19 cellular contexts compared by ENCODE assay signal in genomic region chr4:81604683-81605082, GRCh38.
DNase-seq lines count a peak whose midpoint lies in the region; ATAC-seq and TF ChIP-seq lines count a peak whose summit lies in the region.
"Had no signal": no experiment of that assay in that cellular context is flagged by ENCODE, and none has a peak within 500 bp of the region (broad histone marks: within the 10 kb centered on the region; RNA-seq: fewer than 3 reads in every experiment).

No MANE protein-coding gene starts in this region.

- H3K79me2 ChIP-seq in DOHH2 (ENCODE audit: control insufficient read depth, low read length) (no peaks in the 10 kb centered on the region), OCI-LY1 (ENCODE audit: insufficient read depth, low read length) (no peaks in the 10 kb centered on the region)

- H3K27ac ChIP-seq in DOHH2 (ENCODE audit: low read depth, low read length) (peak overlapping the region; percentile 83; the same call in 1 of the 2 replicates), OCI-LY1 (ENCODE audit: low read depth, low read length, poor library complexity, severe bottlenecking) (peak overlapping the region; percentile 88), right atrium auricular region (no peak overlapping the region)
- H3K27ac ChIP-seq: GM23248 had no signal

- no peak overlapping the region for H2AFZ ChIP-seq in OCI-LY1 (ENCODE audit: low read length)
- H2AFZ ChIP-seq: GM23248 had no signal

- peak overlapping the region; percentile 80 for H3K4me2 ChIP-seq in DOHH2 (ENCODE audit: low read length)
- no peak overlapping the region; the same call in 1 of the 2 replicates for H3K4me2 ChIP-seq in OCI-LY1 (ENCODE audit: low read length)

- H3K9me3 ChIP-seq in DOHH2 (ENCODE audit: control insufficient read depth, insufficient read depth, low read length): no peaks in the 10 kb centered on the region; the same call in 1 of the 2 replicates
- no peaks in the 10 kb centered on the region for H3K9me3 ChIP-seq in OCI-LY1 (ENCODE audit: low read length)
- H3K9me3 ChIP-seq in right atrium auricular region: no peaks in the 10 kb centered on the region
- H3K9me3 ChIP-seq: HAP-1 had no signal

- peak; percentile 42 for DNase-seq in fibroblast of gingiva (ENCODE audit: low read depth)
- peak; percentile 55 for DNase-seq in renal cortical epithelial cell (ENCODE audit: low read depth)
- no peak for DNase-seq in NCI-H2081 treated with DMSO at 0.1 percent for 48 hours (lab: John Stamatoyannopoulos, UW)
- no peak for DNase-seq in right atrium auricular region (ENCODE audit: low spot score)
- DNase-seq: GM23248, KBM-7, MM.1S, NCI-H1092, NCI-H1436, NCI-H2029, NCI-H226, NCI-H510A treated with DMSO at 0.1 percent for 48 hours, NCI-H82, OCI-M1 had no signal

- no peak overlapping the region for H3K9ac ChIP-seq in OCI-LY1 (ENCODE audit: low read length)
- H3K9ac ChIP-seq: GM23248 had no signal

- no peaks in the 10 kb centered on the region for H3K9me2 ChIP-seq in DOHH2 (replicated peaks; ENCODE audit: control insufficient read depth, low read length)
- no peaks in the 10 kb centered on the region for H3K9me2 ChIP-seq in OCI-LY1 (ENCODE audit: low read depth, low read length)

- peaks cover 50% of the 10 kb centered on the region for H3K4me1 ChIP-seq in DOHH2 (ENCODE audit: control insufficient read depth, low read length)
- H3K4me1 ChIP-seq in OCI-LY1 (ENCODE audit: insufficient read depth, low read length, severe bottlenecking): peaks cover 63% of the 10 kb centered on the region
- peaks cover 0 to 27% of the 10 kb centered on the region in 2 donors for H3K4me1 ChIP-seq in right atrium auricular region
- H3K4me1 ChIP-seq: HAP-1 had no signal

- no peaks in the 10 kb centered on the region for H3K27me3 ChIP-seq in DOHH2 (ENCODE audit: control insufficient read depth, low read length)
- no peaks in the 10 kb centered on the region for H3K27me3 ChIP-seq in OCI-LY1 (ENCODE audit: insufficient read depth, low read length)
- no peaks in the 10 kb centered on the region for H3K27me3 ChIP-seq in right atrium auricular region

- H3K36me3 ChIP-seq in DOHH2 (ENCODE audit: control insufficient read depth, low read length) (peaks cover 8% of the 10 kb centered on the region), OCI-LY1 (ENCODE audit: insufficient read depth, low read length) (no peaks in the 10 kb centered on the region), right atrium auricular region (no peaks in the 10 kb centered on the region)
- H3K36me3 ChIP-seq: HAP-1 had no signal

- H3F3A ChIP-seq in DOHH2 (ENCODE audit: control insufficient read depth, insufficient read depth): peaks cover 10% of the 10 kb centered on the region; the same call in 1 of the 2 replicates
- H3F3A ChIP-seq in OCI-LY1 (ENCODE audit: insufficient read depth, low read length): no peaks in the 10 kb centered on the region

- H4K20me1 ChIP-seq in DOHH2 (ENCODE audit: control insufficient read depth, insufficient read depth, low read depth, low read length) (no peaks in the 10 kb centered on the region), OCI-LY1 (ENCODE audit: insufficient read depth, low read length) (no peaks in the 10 kb centered on the region)

- H3K4me3 ChIP-seq in DOHH2 (ENCODE audit: low read length) (no peak overlapping the region), OCI-LY1 (ENCODE audit: low read depth, low read length, poor library complexity, severe bottlenecking) (no peak overlapping the region), right atrium auricular region (no peak overlapping the region)
- H3K4me3 ChIP-seq: GM12878, GM23248, HAP-1 had no signal

- no peak for ATAC-seq in HG02763 (IDR thresholded peaks at IDR 0.05; ENCODE audit: unreplicated experiment)
- ATAC-seq: GM12878 had no signal

- no peak for TF ChIP-seq CTCF in DOHH2 (IDR thresholded peaks at IDR 0.05; ENCODE audit: low read depth, low read length, poor library complexity, severe bottlenecking)
- no peak for TF ChIP-seq CTCF in OCI-LY1 (IDR thresholded peaks at IDR 0.05; ENCODE audit: low read length)
- no peak for TF ChIP-seq CTCF in right atrium auricular region (IDR thresholded peaks at IDR 0.05)

Comparison
In these comparisons a context has a peak if more than half of its experiments do, and no peak if none do; other contexts are left out.
1. H3K27ac ChIP-seq: peak in DOHH2 (single experiment) and OCI-LY1 (single experiment); none in right atrium auricular region (0 of 2).
2. DNase-seq: peak in fibroblast of gingiva (single experiment) and renal cortical epithelial cell (single experiment); none in NCI-H2081 treated with DMSO at 0.1 percent for 48 hours (single experiment) and right atrium auricular region (single experiment).